1 cellular context compared by ENCODE assay signal in genomic region chr1:12618661-12619395, GRCh38.
TF ChIP-seq lines count a peak whose summit lies in the region.

No MANE protein-coding gene starts in this region.

TF ChIP-seq in HepG2, 621 proteins besides CTCF, POLR2A, EP300 and RAD21 (continued from another document and continues in another):
- TF ChIP-seq ZNF407 (CRISPR knock-in tag; IDR thresholded peaks at IDR 0.05; ENCODE audit: not compliant biosample characterization): no peak
- peak; percentile 49 for TF ChIP-seq SRSF1 (optimal IDR thresholded peaks at IDR 0.05; ENCODE audit: low read depth, low read length)
- TF ChIP-seq IKZF5 (CRISPR knock-in tag; IDR thresholded peaks at IDR 0.05): peak; percentile 91
- TF ChIP-seq ZNF672 (CRISPR knock-in tag; IDR thresholded peaks at IDR 0.05): peak; percentile 38; the same call in 1 of the 2 replicates
- TF ChIP-seq ZNF136 (CRISPR knock-in tag; IDR thresholded peaks at IDR 0.05; ENCODE audit: low read depth): no peak; the same call in 1 of the 2 replicates
- no peak for TF ChIP-seq ZNF841 (CRISPR knock-in tag; IDR thresholded peaks at IDR 0.05; ENCODE audit: borderline replicate concordance)
- peak; percentile 74; the same call in 1 of the 2 replicates for TF ChIP-seq ZNF501 (CRISPR knock-in tag; IDR thresholded peaks at IDR 0.05)
- no peak for TF ChIP-seq HINFP (CRISPR knock-in tag; IDR thresholded peaks at IDR 0.05; ENCODE audit: low read depth)
- no peak; the same call in 1 of the 2 replicates for TF ChIP-seq ARHGAP35 (CRISPR knock-in tag; IDR thresholded peaks at IDR 0.05; ENCODE audit: borderline replicate concordance)
- no peak for TF ChIP-seq ZSCAN22 (CRISPR knock-in tag; IDR thresholded peaks at IDR 0.05)
- TF ChIP-seq MXI1 (IDR thresholded peaks at IDR 0.05; ENCODE audit: borderline replicate concordance, low read depth, low read length): peak; percentile 42; the same call in 1 of the 3 replicates
- peak; percentile 85 for TF ChIP-seq NCOA2 (CRISPR knock-in tag; IDR thresholded peaks at IDR 0.05)
- TF ChIP-seq ZNF562 (CRISPR knock-in tag; IDR thresholded peaks at IDR 0.05; ENCODE audit: borderline replicate concordance): no peak
- peak; percentile 80 for TF ChIP-seq ZBTB7B (CRISPR knock-in tag; IDR thresholded peaks at IDR 0.05)
- peak; percentile 69 for TF ChIP-seq XRCC5 (optimal IDR thresholded peaks at IDR 0.05; ENCODE audit: low read length)
- TF ChIP-seq HNRNPLL (IDR thresholded peaks at IDR 0.05; ENCODE audit: low read depth, low read length, poor library complexity, severe bottlenecking): peak; percentile 35
- no peak for TF ChIP-seq SRSF4 (IDR thresholded peaks at IDR 0.05; ENCODE audit: low read depth, low read length, poor library complexity, severe bottlenecking)
- TF ChIP-seq CENPX (CRISPR knock-in tag; IDR thresholded peaks at IDR 0.05): no peak
- TF ChIP-seq CHCHD3 (CRISPR knock-in tag; IDR thresholded peaks at IDR 0.05): peak; percentile 86; the same call in 1 of the 2 replicates
- peak; percentile 49; the same call in 1 of the 2 replicates for TF ChIP-seq SP4 (CRISPR knock-in tag; IDR thresholded peaks at IDR 0.05)
- TF ChIP-seq MLXIP (CRISPR knock-in tag; IDR thresholded peaks at IDR 0.05; ENCODE audit: borderline replicate concordance): no peak
- TF ChIP-seq ZBTB42 (CRISPR knock-in tag; IDR thresholded peaks at IDR 0.05): no peak
- no peak for TF ChIP-seq ZNF546 (CRISPR knock-in tag; conservative IDR thresholded peaks at IDR 0.05)
- peak; percentile 98 for TF ChIP-seq SP5 (CRISPR knock-in tag; IDR thresholded peaks at IDR 0.05; ENCODE audit: borderline replicate concordance, low read depth)
- no peak for TF ChIP-seq SUZ12 (IDR thresholded peaks at IDR 0.05; ENCODE audit: low read depth, low read length)
- TF ChIP-seq TCF7 (IDR thresholded peaks at IDR 0.05; ENCODE audit: low read depth): peak; percentile 84; the same call in 1 of the 2 replicates
- TF ChIP-seq CSRNP2 (CRISPR knock-in tag; conservative IDR thresholded peaks at IDR 0.05; ENCODE audit: low read depth): no peak
- TF ChIP-seq KLF13 (CRISPR knock-in tag; IDR thresholded peaks at IDR 0.05): no peak
- no peak for TF ChIP-seq TRAFD1 (CRISPR knock-in tag; IDR thresholded peaks at IDR 0.05; ENCODE audit: borderline replicate concordance)
- 0 out of 2 replicates have a peak, but pooled peaks have one; percentile 85 for TF ChIP-seq JUN (CRISPR knock-in tag; IDR thresholded peaks at IDR 0.05)
- TF ChIP-seq ZSCAN30 (CRISPR knock-in tag; IDR thresholded peaks at IDR 0.05): no peak
- peak; percentile 98 for TF ChIP-seq RARA (CRISPR knock-in tag; IDR thresholded peaks at IDR 0.05)
- no peak for TF ChIP-seq ATF1 (CRISPR knock-in tag; IDR thresholded peaks at IDR 0.05)
- no peak for TF ChIP-seq SOX6 (IDR thresholded peaks at IDR 0.05)
- TF ChIP-seq SOX6 (CRISPR knock-in tag; IDR thresholded peaks at IDR 0.05): peak; percentile 87; the same call in 1 of the 2 replicates
- peak; percentile 94 for TF ChIP-seq ATF3 (CRISPR knock-in tag; IDR thresholded peaks at IDR 0.05)
- TF ChIP-seq HNRNPK (IDR thresholded peaks at IDR 0.05; ENCODE audit: low read depth, low read length, poor library complexity, severe bottlenecking): no peak
- TF ChIP-seq CSRNP1 (CRISPR knock-in tag; IDR thresholded peaks at IDR 0.05): no peak
- no peak for TF ChIP-seq ZNF101 (CRISPR knock-in tag; IDR thresholded peaks at IDR 0.05; ENCODE audit: borderline replicate concordance, low read depth)
- TF ChIP-seq RFXANK (CRISPR knock-in tag; IDR thresholded peaks at IDR 0.05): 0 out of 2 replicates have a peak, but pooled peaks have one; percentile 74
- no peak for TF ChIP-seq ZNF230 (CRISPR knock-in tag; IDR thresholded peaks at IDR 0.05)
- 0 out of 2 replicates have a peak, but pooled peaks have one; percentile 27 for TF ChIP-seq CENPBD1 (CRISPR knock-in tag; IDR thresholded peaks at IDR 0.05; ENCODE audit: borderline replicate concordance, low read depth)
